Comparison of ENCODE assay signal across 8 cellular contexts in genomic region chr12:49763006-49763591, GRCh38. TPM values are rescaled to one million over a fixed set of nuclear protein-coding genes. Genes with fewer than 3 reads are reported as not detected.
A peak's percentile ranks its signal among the peaks of the same experiment; 100 is the strongest.
DNase-seq lines count a peak whose midpoint lies in the region; ATAC-seq and TF ChIP-seq lines count a peak whose summit lies in the region.

No MANE protein-coding gene starts in this region.

- ATAC-seq in GM19351 (IDR thresholded peaks at IDR 0.05; ENCODE audit: unreplicated experiment), result no peak

- no peaks in the 10 kb centered on the region for H3K27me3 ChIP-seq in H7 (ENCODE audit: control insufficient read depth, insufficient read depth, low read length)
- H3K27me3 ChIP-seq in SK-N-SH (ENCODE audit: insufficient read depth), result no peaks in the 10 kb centered on the region
- no peaks in the 10 kb centered on the region for H3K27me3 ChIP-seq in cardiac muscle cell

- H3K9me3 ChIP-seq in SK-N-SH (no peaks in the 10 kb centered on the region), cardiac muscle cell (ENCODE audit: low read depth) (no peaks in the 10 kb centered on the region)

- TF ChIP-seq CTCF in SK-N-SH (IDR thresholded peaks at IDR 0.05), result peak; percentile 82
- TF ChIP-seq CTCF in cardiac muscle cell (IDR thresholded peaks at IDR 0.05; ENCODE audit: low read depth, low read length), result peak; percentile 83

- H3K27me3 Mint-ChIP-seq in activated naive CD4-positive, alpha-beta T cell treated with anti-CD3 and anti-CD28 coated beads for 36 hours (ENCODE audit: low read depth), result no peaks in the 10 kb centered on the region

- H3K4me1 ChIP-seq in SK-N-SH (ENCODE audit: control insufficient read depth in 1 of 2, insufficient read depth in 2 of 2, low read depth in 1 of 2, low read length in 1 of 2), result no peaks in the 10 kb centered on the region
- no peaks in the 10 kb centered on the region for H3K4me1 ChIP-seq in cardiac muscle cell (ENCODE audit: low read depth)

- peaks cover 7% of the 10 kb centered on the region; the same call in 1 of the 2 replicates for H4K20me1 ChIP-seq in SK-N-SH (ENCODE audit: insufficient read depth)

- H3F3A ChIP-seq in SK-N-SH (replicated peaks; ENCODE audit: insufficient read depth), result peaks cover 32% of the 10 kb centered on the region

- H3K4me3 Mint-ChIP-seq in activated naive CD4-positive, alpha-beta T cell treated with anti-CD3 and anti-CD28 coated beads for 36 hours, result no peak overlapping the region

- peak overlapping the region; percentile 76 for H3K27ac Mint-ChIP-seq in activated naive CD4-positive, alpha-beta T cell treated with anti-CD3 and anti-CD28 coated beads for 36 hours

- intact Hi-C loops in activated naive CD4-positive, alpha-beta T cell treated with anti-CD3 and anti-CD28 coated beads for 36 hours (cut with micrococcal nuclease), result loop anchor here (5.0 kb wide), 1 partner anchor 126 kb away; no protein-coding TSS in a partner anchor

- H3K4me2 ChIP-seq in SK-N-SH, result no peak overlapping the region

- CTCF ChIA-PET in SK-N-SH (lab: Yijun Ruan, JAX), result interaction anchor here (0.6 to 3.8 kb wide), 38 partner anchors 8 to 307 kb away, joined by 3 to 22 read pairs (median 4); partner anchors contain the start of gene TMBIM6
- CTCF ChIA-PET in activated naive CD4-positive, alpha-beta T cell treated with anti-CD3 and anti-CD28 coated beads for 36 hours (lab: Charles Lee), result interaction anchor here (0.7 to 4.7 kb wide), 22 partner anchors 8 to 118 kb away, joined by 3 to 34 read pairs (median 4); partner anchors contain the start of gene TMBIM6

- H3K36me3 ChIP-seq in H7 (replicated peaks; ENCODE audit: control insufficient read depth, insufficient read depth, low read length) (peaks cover 42% of the 10 kb centered on the region), SK-N-SH (replicated peaks in 1 of 2; ENCODE audit: control insufficient read depth in 1 of 2, insufficient read depth in 2 of 2, low read length in 1 of 2) (peaks cover 52 to 65% of the 10 kb centered on the region in 2 experiments), cardiac muscle cell (peaks cover 54% of the 10 kb centered on the region)

- no peak overlapping the region for H3K9ac ChIP-seq in SK-N-SH

- H3K79me2 ChIP-seq in SK-N-SH (ENCODE audit: insufficient read depth), result peaks cover 4% of the 10 kb centered on the region

- no peaks in the 10 kb centered on the region for H3K9me2 ChIP-seq in SK-N-SH

- 61% methylated on average over 8 of the region's 8 CpGs for WGBS in SK-N-SH (ENCODE audit: low lambda C conversion rate)

- POLR2A ChIA-PET in SK-N-SH (lab: Yijun Ruan, JAX), result interaction anchor here (1.8 kb wide), 1 partner anchor 22 kb away, joined by 5 read pairs; the partner anchor contains the start of gene TMBIM6

- H3K27ac ChIP-seq in SK-N-SH (ENCODE audit: low read depth in 2 of 2, low read length in 1 of 2) (no peak overlapping the region), cardiac muscle cell (no peak overlapping the region)

- peaks cover 61% of the 10 kb centered on the region for H3K4me1 Mint-ChIP-seq in activated naive CD4-positive, alpha-beta T cell treated with anti-CD3 and anti-CD28 coated beads for 36 hours (ENCODE audit: low read depth)

- H2AFZ ChIP-seq in SK-N-SH (ENCODE audit: low read depth), result no peak overlapping the region

- H3K4me3 ChIP-seq in H7 (ENCODE audit: insufficient read depth, low read depth, low read length) (no peak overlapping the region), SK-N-SH (ENCODE audit: low read depth in 2 of 2, low read length in 1 of 2) (no peak overlapping the region), cardiac muscle cell (no peak overlapping the region)

- DNase-seq in AML-193 (lab: John Stamatoyannopoulos, UW) (peak; percentile 4 to 42), H7 (peak; percentile 85), SK-N-SH (peak; percentile 72), cardiac muscle cell (ENCODE audit: low read depth in 1 of 2, low spot score in 1 of 2) (peak; percentile 65 to 79), putamen (ENCODE audit: low spot score) (peak; percentile 20), GOT3 (lab: John Stamatoyannopoulos, UW) (no peak)
- DNase-seq in activated naive CD4-positive, alpha-beta T cell treated with anti-CD3 and anti-CD28 coated beads for 36 hours, result peak; percentile 91

- peaks cover 51% of the 10 kb centered on the region for H3K36me3 Mint-ChIP-seq in activated naive CD4-positive, alpha-beta T cell treated with anti-CD3 and anti-CD28 coated beads for 36 hours (ENCODE audit: low read depth)

- peak; percentile 36 for TF ChIP-seq RAD21 in SK-N-SH (IDR thresholded peaks at IDR 0.05; ENCODE audit: low read length)

- TF ChIP-seq EP300 in SK-N-SH (IDR thresholded peaks at IDR 0.05; ENCODE audit: borderline replicate concordance in 1 of 2, low read depth in 1 of 2, low read length in 1 of 2), result no peak

- H3K9me3 Mint-ChIP-seq in activated naive CD4-positive, alpha-beta T cell treated with anti-CD3 and anti-CD28 coated beads for 36 hours, result no peaks in the 10 kb centered on the region

TF ChIP-seq in SK-N-SH, 30 proteins besides CTCF, POLR2A, EP300 and RAD21:
- no peak for TF ChIP-seq IRF3 (IDR thresholded peaks at IDR 0.05; ENCODE audit: low read depth, low read length)
- TF ChIP-seq SMC3 (IDR thresholded peaks at IDR 0.05; ENCODE audit: low read depth, low read length), result peak; percentile 46; the same call in 1 of the 2 replicates
- TF ChIP-seq CHD2 (IDR thresholded peaks at IDR 0.05; ENCODE audit: low read length, partially characterized antibody), result no peak
- no peak for TF ChIP-seq FOXJ3 (CRISPR knock-in tag; IDR thresholded peaks at IDR 0.05)

RNA-seq across cellular contexts. Expression of gene TMBIM6, which starts 21.7 kb away (rescaled TPM):
- 385 and 401 TPM in 2 replicates for total RNA-seq in H7 (2014; rRNA removed; shearing (Covaris generic))
- 290 and 360 TPM in 2 replicates for polyA plus RNA-seq in SK-N-SH (2012; rRNA removed)
- polyA plus RNA-seq in SK-N-SH (2012; cell fraction: cytosol; rRNA removed), result 355 TPM in 2 replicates
- 242 and 304 TPM in 2 replicates for polyA plus RNA-seq in SK-N-SH (2012; cell fraction: nucleus; rRNA removed)
- 100 to 1,000 TPM; 466 to 498 TPM for total RNA-seq in activated naive CD4-positive, alpha-beta T cell treated with anti-CD3 and anti-CD28 coated beads for 36 hours
- 192 and 232 TPM in 2 replicates for total RNA-seq in cardiac muscle cell
- polyA plus RNA-seq in cardiac muscle cell, result 388 and 524 TPM in 2 replicates

RNA-seq across cellular contexts. Expression of gene FMNL3, which starts 55.9 kb away (rescaled TPM):
- total RNA-seq in H7 (2014; rRNA removed; shearing (Covaris generic)), result 16.0 and 19.4 TPM in 2 replicates
- polyA plus RNA-seq in SK-N-SH (2012; rRNA removed) (10.2 and 13.1 TPM in 2 replicates), cardiac muscle cell (2.9 and 4.7 TPM in 2 replicates)
- polyA plus RNA-seq in SK-N-SH (2012; cell fraction: cytosol; rRNA removed), result 6.6 and 8.8 TPM in 2 replicates
- polyA plus RNA-seq in SK-N-SH (2012; cell fraction: nucleus; rRNA removed), result 19.5 and 24.9 TPM in 2 replicates
- total RNA-seq in activated naive CD4-positive, alpha-beta T cell treated with anti-CD3 and anti-CD28 coated beads for 36 hours, result 10 to 100 TPM; 20.0 to 20.7 TPM
- 5.1 and 5.6 TPM in 2 replicates for total RNA-seq in cardiac muscle cell
